In genomic region chr18:54388203-54389142, GRCh38 we compare ENCODE assay signal across 8 cellular contexts. TPM values are rescaled to one million over a fixed set of nuclear protein-coding genes. Genes with fewer than 3 reads are reported as not detected.
DNase-seq lines count a peak whose midpoint lies in the region; ATAC-seq and TF ChIP-seq lines count a peak whose summit lies in the region.

No MANE protein-coding gene starts in this region.

- H3K27ac ChIP-seq in thoracic aorta, result no peak overlapping the region

- H3K4me1 ChIP-seq in thoracic aorta (ENCODE audit: control insufficient read depth in 1 of 2, low read depth in 2 of 2), result peaks cover 0 to 4% of the 10 kb centered on the region in 2 donors

- ATAC-seq in GM21528 (IDR thresholded peaks at IDR 0.05; ENCODE audit: low FRiP score, unreplicated experiment) (peak; percentile 92), thoracic aorta (ENCODE audit: insufficient number of reproducible peaks, low FRiP score, low read depth) (peak; percentile 81)

- no peaks in the 10 kb centered on the region for H3K27me3 ChIP-seq in thoracic aorta (replicated peaks; ENCODE audit: insufficient read depth)

- no peaks in the 10 kb centered on the region for H3K9me3 ChIP-seq in thoracic aorta

- peak; percentile 57 for DNase-seq in SIG-M5 treated with dmso at 0.1 percent for 504 hours (lab: John Stamatoyannopoulos, UW; ENCODE audit: unreplicated experiment)
- DNase-seq in SIG-M5 (lab: John Stamatoyannopoulos, UW), result no peak
- peak; percentile 68 for DNase-seq in HK-2 (ENCODE audit: unreplicated experiment)
- DNase-seq in T1000 (lab: John Stamatoyannopoulos, UW), result peak; percentile 41
- peak; percentile 92 for DNase-seq in glomerular visceral epithelial cell (ENCODE audit: extremely low spot score)
- DNase-seq in thoracic aorta (ENCODE audit: low spot score), result no peak
- DNase-seq in NCI-H1417 (lab: John Stamatoyannopoulos, UW), result no peak

- H3K36me3 ChIP-seq in thoracic aorta, result no peaks in the 10 kb centered on the region

- peak overlapping the region; percentile 18 for H3K4me3 ChIP-seq in thoracic aorta

- no peak for TF ChIP-seq CTCF in thoracic aorta (IDR thresholded peaks at IDR 0.05)

RNA-seq across cellular contexts. Expression of gene C18orf54, which starts 30.8 kb away (rescaled TPM):
- total RNA-seq in thoracic aorta, result 1 to 10 TPM; 1.1 to 1.6 TPM

RNA-seq across cellular contexts. Expression of gene STARD6, which starts 30.8 kb away (rescaled TPM):
- not detected for total RNA-seq in thoracic aorta

Comparison
In these comparisons a context has a peak if more than half of its experiments do, and no peak if none do; other contexts are left out.
1. DNase-seq: peak in SIG-M5 treated with dmso at 0.1 percent for 504 hours (single experiment), HK-2 (single experiment), T1000 (single experiment) and glomerular visceral epithelial cell (single experiment); none in SIG-M5 (single experiment), thoracic aorta (single experiment) and NCI-H1417 (0 of 3).